In the genomic region with DNA sequence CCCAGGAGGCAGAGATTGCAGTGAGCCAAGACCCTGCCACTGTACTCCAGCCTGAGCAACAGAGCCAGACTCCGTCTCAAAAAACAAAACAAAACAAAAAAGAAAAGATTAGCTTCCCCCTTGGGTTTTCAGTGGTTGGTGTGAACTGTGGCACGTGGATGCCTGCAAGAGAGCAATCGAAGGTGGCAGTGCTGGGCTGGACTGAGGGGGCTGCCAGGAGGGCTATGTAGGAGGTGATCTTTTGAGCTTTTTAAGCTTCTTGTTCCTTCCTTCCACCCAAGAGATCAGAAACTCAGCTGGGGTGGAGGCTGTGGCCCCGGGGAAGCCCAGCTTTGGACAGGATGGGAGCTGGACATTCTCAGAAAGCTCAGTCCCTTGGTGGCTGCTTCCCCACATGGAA, we compare ENCODE assay signal across 11 cellular contexts. TPM values are rescaled to one million over a fixed set of nuclear protein-coding genes. Genes with fewer than 3 reads are reported as not detected.
DNase-seq lines count a peak whose midpoint lies in the region; ATAC-seq and TF ChIP-seq lines count a peak whose summit lies in the region.
"Had no signal": no experiment of that assay in that cellular context is flagged by ENCODE, and none has a peak within 500 bp of the region (broad histone marks: within the 10 kb centered on the region; RNA-seq: fewer than 3 reads in every experiment).

No MANE protein-coding gene starts in this region.

- H3K27me3 Mint-ChIP-seq in CD14-positive monocyte (ENCODE audit: low read depth in 3 of 3) (peaks cover 0 to 9% (median 3%) of the 10 kb centered on the region in 3 donors), T-cell (peaks cover 0 to 5% of the 10 kb centered on the region in 2 donors)

- H3K9ac ChIP-seq in rectal smooth muscle tissue (ENCODE audit: low read length), result no peak overlapping the region

- ATAC-seq in T-cell (replicated peaks in 1 of 4) (no peak), GM18519 (IDR thresholded peaks at IDR 0.05; ENCODE audit: low FRiP score, unreplicated experiment) (no peak)
- ATAC-seq: activated CD4-positive, CD25-positive, alpha-beta regulatory T cell treated with anti-CD3 and anti-CD28 coated beads, Interleukin-2, amount 50 U/mL, for 24 hours had no signal

- 60 to 62% methylated on average over 4 of the region's 4 CpGs for WGBS in esophagus, 2 donors

- H3K27me3 ChIP-seq in esophagus (ENCODE audit: control insufficient read depth in 1 of 2, insufficient read depth in 2 of 2, low read length in 2 of 2) (no peaks in the 10 kb centered on the region), rectal smooth muscle tissue (ENCODE audit: control insufficient read depth, insufficient read depth, low read length) (no peaks in the 10 kb centered on the region)

- CTCF ChIA-PET in T-cell (lab: Charles Lee), result interaction anchor here (0.9 to 1.9 kb wide), 4 partner anchors 32 to 35 kb away, joined by 3 to 6 read pairs (median 4); no protein-coding TSS in a partner anchor

- H3K36me3 Mint-ChIP-seq in CD14-positive monocyte (no peaks in the 10 kb centered on the region), T-cell (no peaks in the 10 kb centered on the region)

- POLR2A ChIA-PET in T-cell (lab: Charles Lee), result interaction anchor here (0.5 to 10.9 kb wide), 5 partner anchors 16 to 483 kb away, joined by 3 to 572 read pairs (median 4); no protein-coding TSS in a partner anchor

- H3K27ac ChIP-seq in esophagus (ENCODE audit: low read depth in 2 of 2, low read length in 1 of 2), result peak overlapping the region; percentile 95 to 99
- peak overlapping the region; percentile 77 for H3K27ac ChIP-seq in rectal smooth muscle tissue (ENCODE audit: low read depth, low read length)

- TF ChIP-seq CTCF in CD14-positive monocyte (IDR thresholded peaks at IDR 0.05), result no peak

- H3K9me3 Mint-ChIP-seq in CD14-positive monocyte (no peaks in the 10 kb centered on the region), T-cell (no peaks in the 10 kb centered on the region)

- no peak for DNase-seq in CD14-positive monocyte (ENCODE audit: low spot score)
- DNase-seq in T-cell, result no peak
- no peak for DNase-seq in mesenteric fat pad (ENCODE audit: low spot score)
- no peak for DNase-seq in NCI-H774 (lab: John Stamatoyannopoulos, UW)
- no peak for DNase-seq in NCI-H69 (lab: John Stamatoyannopoulos, UW)
- DNase-seq: NCI-H1417 treated with DMSO at 0.1 percent for 48 hours, occipital lobe had no signal

- H3K4me1 Mint-ChIP-seq in CD14-positive monocyte (peaks cover 65% of the 10 kb centered on the region), T-cell (peaks cover 68 to 76% (median 75%) of the 10 kb centered on the region in 3 donors)

- H3K4me3 ChIP-seq in esophagus (ENCODE audit: low read depth in 1 of 2, low read length in 2 of 2) (no peak overlapping the region), rectal smooth muscle tissue (ENCODE audit: low read length) (no peak overlapping the region)

- no peaks in the 10 kb centered on the region for H3K9me3 ChIP-seq in esophagus (ENCODE audit: control insufficient read depth in 2 of 2, insufficient read depth in 1 of 2, low read depth in 1 of 2, low read length in 1 of 2)

- H3K4me3 Mint-ChIP-seq in CD14-positive monocyte, result no peak overlapping the region
- H3K4me3 Mint-ChIP-seq in T-cell, result peak overlapping the region in 1 of 3 donors; percentile 76

- H3K27ac Mint-ChIP-seq in CD14-positive monocyte, result peak overlapping the region in 6 of 7 donors; percentile 36 to 99 (median 97)
- H3K27ac Mint-ChIP-seq in T-cell, result peak overlapping the region; percentile 93 to 99

- H3K36me3 ChIP-seq in esophagus (ENCODE audit: control insufficient read depth in 2 of 2, insufficient read depth in 2 of 2, low read length in 1 of 2) (no peaks in the 10 kb centered on the region), rectal smooth muscle tissue (ENCODE audit: control insufficient read depth, insufficient read depth, low read length) (no peaks in the 10 kb centered on the region)

- H3K4me1 ChIP-seq in esophagus (ENCODE audit: control insufficient read depth in 2 of 2, insufficient read depth in 2 of 2, low read length in 1 of 2), result peaks cover 2 to 8% of the 10 kb centered on the region in 2 donors
- peaks cover 17% of the 10 kb centered on the region for H3K4me1 ChIP-seq in rectal smooth muscle tissue (ENCODE audit: control insufficient read depth, insufficient read depth, low read length)

- intact Hi-C loops in CD14-positive monocyte (cut with micrococcal nuclease), result loop anchor here in 1 of 2 donors (2.0 kb wide), 1 partner anchor 19 kb away; no protein-coding TSS in a partner anchor

RNA-seq across cellular contexts. Expression of a gene that starts 49.6 kb away (rescaled TPM):
- polyA plus RNA-seq in CD14-positive monocyte (10 to 100 TPM; 11.4 to 11.8 TPM), esophagus (10 to 100 TPM in 1 of 2 donors, 1 to 10 TPM in 1; 2.7 to 10.2 TPM)
- total RNA-seq in T-cell (10 to 100 TPM; 57.9 to 74.0 (median 60.7) TPM), mesenteric fat pad (27.6 TPM)
